In the genomic region with DNA sequence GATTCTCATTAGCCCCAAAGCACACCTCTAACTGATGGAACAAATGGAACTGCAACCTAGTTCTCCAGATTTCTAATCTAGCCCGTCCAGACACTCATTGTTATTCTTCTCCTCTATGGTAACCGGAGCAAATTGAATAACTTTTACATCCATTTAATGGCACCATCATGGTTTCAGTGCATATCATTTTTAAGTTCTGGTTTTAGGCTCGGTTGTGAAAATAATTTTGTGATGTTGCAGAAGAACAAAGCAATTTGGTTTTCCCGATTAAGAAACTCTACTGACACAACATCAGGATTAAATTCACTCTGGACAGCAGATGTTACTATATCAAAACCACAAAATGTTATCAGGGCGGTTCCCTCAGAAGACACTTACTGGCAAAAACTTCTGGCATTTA, we compare ENCODE assay signal across 1 cellular context.
A peak's percentile ranks its signal among the peaks of the same experiment; 100 is the strongest.
TF ChIP-seq lines count a peak whose summit lies in the region.

No MANE protein-coding gene starts in this region.

TF ChIP-seq in K562, 482 proteins besides CTCF, POLR2A, EP300 and RAD21 (continues in another document):
- TF ChIP-seq CCNT2 (IDR thresholded peaks at IDR 0.05; ENCODE audit: borderline replicate concordance, extremely low read depth, insufficient read length, low read depth, low read length) (peak; percentile 31), ZBTB7A (IDR thresholded peaks at IDR 0.05; ENCODE audit: borderline replicate concordance, control insufficient read depth, low read depth, low read length) (no peak), NR3C1 (CRISPR knock-in tag; IDR thresholded peaks at IDR 0.05) (no peak), POLR2B (IDR thresholded peaks at IDR 0.05; ENCODE audit: low read depth, partially characterized antibody) (no peak), TAL1 (IDR thresholded peaks at IDR 0.05) (peak; percentile 84), CBFA2T3 (IDR thresholded peaks at IDR 0.05) (peak; percentile 87), ARNT (IDR thresholded peaks at IDR 0.05) (peak in 1 of 2 experiments; percentile 78; a peak in 1 of 4 replicates), ZNF79 (CRISPR knock-in tag; IDR thresholded peaks at IDR 0.05; ENCODE audit: low read depth) (no peak), MYNN (IDR thresholded peaks at IDR 0.05) (no peak), MYNN (CRISPR knock-in tag; IDR thresholded peaks at IDR 0.05) (no peak), ASH1L (IDR thresholded peaks at IDR 0.05; ENCODE audit: borderline replicate concordance, low read depth, partially characterized antibody) (no peak), HDAC2 (IDR thresholded peaks at IDR 0.05) (peak; percentile 68; the same call in 1 of the 2 replicates), BACH1 (tag; IDR thresholded peaks at IDR 0.05) (no peak), NR4A1 (CRISPR knock-in tag; IDR thresholded peaks at IDR 0.05) (no peak), NR4A1 (tag; IDR thresholded peaks at IDR 0.05) (no peak), LEF1 (IDR thresholded peaks at IDR 0.05) (peak; percentile 55; the same call in 1 of the 2 replicates), CBX5 (IDR thresholded peaks at IDR 0.05; ENCODE audit: borderline replicate concordance, low read depth) (no peak), STAT5A (IDR thresholded peaks at IDR 0.05; ENCODE audit: borderline replicate concordance, low read length) (peak; percentile 61), RAD51 (IDR thresholded peaks at IDR 0.05; ENCODE audit: borderline replicate concordance, low read depth) (no peak), ZNF311 (CRISPR knock-in tag; IDR thresholded peaks at IDR 0.05) (no peak), MAFF (IDR thresholded peaks at IDR 0.05; ENCODE audit: low read length) (no peak), CEBPG (CRISPR knock-in tag; IDR thresholded peaks at IDR 0.05) (no peak), CEBPG (tag; conservative IDR thresholded peaks at IDR 0.05 in 1 of 2, IDR thresholded peaks at IDR 0.05 in 1 of 2) (no peak), SMAD4 (CRISPR knock-in tag; conservative IDR thresholded peaks at IDR 0.05) (no peak), CTBP1 (IDR thresholded peaks at IDR 0.05; ENCODE audit: borderline replicate concordance) (peak; percentile 39; the same call in 1 of the 2 replicates), TBL1XR1 (IDR thresholded peaks at IDR 0.05; ENCODE audit: low read length in 2 of 2) (no peak), FOXA3 (CRISPR knock-in tag; conservative IDR thresholded peaks at IDR 0.05 in 1 of 2, IDR thresholded peaks at IDR 0.05 in 1 of 2) (no peak), POLR2AphosphoS2 (IDR thresholded peaks at IDR 0.05; ENCODE audit: low read length) (no peak), RFX7 (CRISPR knock-in tag; IDR thresholded peaks at IDR 0.05) (no peak), ELF4 (CRISPR knock-in tag; IDR thresholded peaks at IDR 0.05) (no peak), ZBTB8A (IDR thresholded peaks at IDR 0.05; ENCODE audit: partially characterized antibody) (no peak), PHB2 (IDR thresholded peaks at IDR 0.05; ENCODE audit: low read depth) (no peak), NONO (IDR thresholded peaks at IDR 0.05; ENCODE audit: low read depth in 2 of 2, low read length in 1 of 2) (no peak), RFX1 (IDR thresholded peaks at IDR 0.05) (peak; percentile 76), IRF2 (CRISPR knock-in tag; IDR thresholded peaks at IDR 0.05) (no peak), BRF1 (IDR thresholded peaks at IDR 0.05; ENCODE audit: borderline replicate concordance, extremely low read depth, insufficient read length) (no peak), BCOR (IDR thresholded peaks at IDR 0.05) (no peak), ESRRB (CRISPR knock-in tag; IDR thresholded peaks at IDR 0.05; ENCODE audit: borderline replicate concordance) (no peak), STAT5B (CRISPR knock-in tag; IDR thresholded peaks at IDR 0.05) (no peak), GTF2A2 (tag; IDR thresholded peaks at IDR 0.05) (no peak), SOX6 (IDR thresholded peaks at IDR 0.05) (peak; percentile 92), MXI1 (IDR thresholded peaks at IDR 0.05; ENCODE audit: low read depth, low read length) (0 out of 2 replicates have a peak, but pooled peaks have one; percentile 9), GATAD2B (IDR thresholded peaks at IDR 0.05; ENCODE audit: borderline replicate concordance) (peak; percentile 55; the same call in 1 of the 2 replicates), SMARCB1 (IDR thresholded peaks at IDR 0.05; ENCODE audit: insufficient read length, low read depth) (peak; percentile 68), BRCA1 (IDR thresholded peaks at IDR 0.05) (no peak), BRCA1 (CRISPR knock-in tag; IDR thresholded peaks at IDR 0.05) (no peak), ZNF384 (IDR thresholded peaks at IDR 0.05; ENCODE audit: low read depth, low read length) (no peak), FOXJ2 (tag; IDR thresholded peaks at IDR 0.05) (peak; percentile 97), YBX1 (IDR thresholded peaks at IDR 0.05) (no peak), SMARCE1 (IDR thresholded peaks at IDR 0.05) (peak; percentile 85), HNRNPH1 (optimal IDR thresholded peaks at IDR 0.05; ENCODE audit: low read depth, low read length) (no peak), ADNP (tag; IDR thresholded peaks at IDR 0.05) (0 out of 2 replicates have a peak, but pooled peaks have one; percentile 9), NCOA2 (IDR thresholded peaks at IDR 0.05; ENCODE audit: partially characterized antibody in 2 of 2) (no peak), ZNF263 (CRISPR knock-in tag; IDR thresholded peaks at IDR 0.05; ENCODE audit: borderline replicate concordance) (no peak), CBFA2T2 (conservative IDR thresholded peaks at IDR 0.05) (peak; percentile 73)
- TF ChIP-seq, protein P1, sequence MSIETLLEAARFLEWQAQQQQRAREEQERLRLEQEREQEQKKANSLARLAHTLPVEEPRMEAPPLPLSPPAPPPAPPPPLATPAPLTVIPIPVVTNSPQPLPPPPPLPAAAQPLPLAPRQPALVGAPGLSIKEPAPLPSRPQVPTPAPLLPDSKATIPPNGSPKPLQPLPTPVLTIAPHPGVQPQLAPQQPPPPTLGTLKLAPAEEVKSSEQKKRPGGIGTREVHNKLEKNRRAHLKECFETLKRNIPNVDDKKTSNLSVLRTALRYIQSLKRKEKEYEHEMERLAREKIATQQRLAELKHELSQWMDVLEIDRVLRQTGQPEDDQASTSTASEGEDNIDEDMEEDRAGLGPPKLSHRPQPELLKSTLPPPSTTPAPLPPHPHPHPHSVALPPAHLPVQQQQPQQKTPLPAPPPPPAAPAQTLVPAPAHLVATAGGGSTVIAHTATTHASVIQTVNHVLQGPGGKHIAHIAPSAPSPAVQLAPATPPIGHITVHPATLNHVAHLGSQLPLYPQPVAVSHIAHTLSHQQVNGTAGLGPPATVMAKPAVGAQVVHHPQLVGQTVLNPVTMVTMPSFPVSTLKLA (conservative IDR thresholded peaks at IDR 0.05), result 0 out of 4 replicates have a peak, but pooled peaks of 1 of the 2 experiments have one; percentile 26
- TF ChIP-seq, protein P2, sequence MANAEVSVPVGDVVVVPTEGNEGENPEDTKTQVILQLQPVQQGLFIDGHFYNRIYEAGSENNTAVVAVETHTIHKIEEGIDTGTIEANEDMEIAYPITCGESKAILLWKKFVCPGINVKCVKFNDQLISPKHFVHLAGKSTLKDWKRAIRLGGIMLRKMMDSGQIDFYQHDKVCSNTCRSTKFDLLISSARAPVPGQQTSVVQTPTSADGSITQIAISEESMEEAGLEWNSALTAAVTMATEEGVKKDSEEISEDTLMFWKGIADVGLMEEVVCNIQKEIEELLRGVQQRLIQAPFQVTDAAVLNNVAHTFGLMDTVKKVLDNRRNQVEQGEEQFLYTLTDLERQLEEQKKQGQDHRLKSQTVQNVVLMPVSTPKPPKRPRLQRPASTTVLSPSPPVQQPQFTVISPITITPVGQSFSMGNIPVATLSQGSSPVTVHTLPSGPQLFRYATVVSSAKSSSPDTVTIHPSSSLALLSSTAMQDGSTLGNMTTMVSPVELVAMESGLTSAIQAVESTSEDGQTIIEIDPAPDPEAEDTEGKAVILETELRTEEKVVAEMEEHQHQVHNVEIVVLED (CRISPR knock-in tag; IDR thresholded peaks at IDR 0.05), result no peak
- TF ChIP-seq, protein P3, sequence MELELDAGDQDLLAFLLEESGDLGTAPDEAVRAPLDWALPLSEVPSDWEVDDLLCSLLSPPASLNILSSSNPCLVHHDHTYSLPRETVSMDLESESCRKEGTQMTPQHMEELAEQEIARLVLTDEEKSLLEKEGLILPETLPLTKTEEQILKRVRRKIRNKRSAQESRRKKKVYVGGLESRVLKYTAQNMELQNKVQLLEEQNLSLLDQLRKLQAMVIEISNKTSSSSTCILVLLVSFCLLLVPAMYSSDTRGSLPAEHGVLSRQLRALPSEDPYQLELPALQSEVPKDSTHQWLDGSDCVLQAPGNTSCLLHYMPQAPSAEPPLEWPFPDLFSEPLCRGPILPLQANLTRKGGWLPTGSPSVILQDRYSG (tag; conservative IDR thresholded peaks at IDR 0.05; ENCODE audit: low read depth), result no peak
- TF ChIP-seq, protein P4, sequence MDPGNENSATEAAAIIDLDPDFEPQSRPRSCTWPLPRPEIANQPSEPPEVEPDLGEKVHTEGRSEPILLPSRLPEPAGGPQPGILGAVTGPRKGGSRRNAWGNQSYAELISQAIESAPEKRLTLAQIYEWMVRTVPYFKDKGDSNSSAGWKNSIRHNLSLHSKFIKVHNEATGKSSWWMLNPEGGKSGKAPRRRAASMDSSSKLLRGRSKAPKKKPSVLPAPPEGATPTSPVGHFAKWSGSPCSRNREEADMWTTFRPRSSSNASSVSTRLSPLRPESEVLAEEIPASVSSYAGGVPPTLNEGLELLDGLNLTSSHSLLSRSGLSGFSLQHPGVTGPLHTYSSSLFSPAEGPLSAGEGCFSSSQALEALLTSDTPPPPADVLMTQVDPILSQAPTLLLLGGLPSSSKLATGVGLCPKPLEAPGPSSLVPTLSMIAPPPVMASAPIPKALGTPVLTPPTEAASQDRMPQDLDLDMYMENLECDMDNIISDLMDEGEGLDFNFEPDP (CRISPR knock-in tag; IDR thresholded peaks at IDR 0.05), result no peak
- TF ChIP-seq, protein P5, sequence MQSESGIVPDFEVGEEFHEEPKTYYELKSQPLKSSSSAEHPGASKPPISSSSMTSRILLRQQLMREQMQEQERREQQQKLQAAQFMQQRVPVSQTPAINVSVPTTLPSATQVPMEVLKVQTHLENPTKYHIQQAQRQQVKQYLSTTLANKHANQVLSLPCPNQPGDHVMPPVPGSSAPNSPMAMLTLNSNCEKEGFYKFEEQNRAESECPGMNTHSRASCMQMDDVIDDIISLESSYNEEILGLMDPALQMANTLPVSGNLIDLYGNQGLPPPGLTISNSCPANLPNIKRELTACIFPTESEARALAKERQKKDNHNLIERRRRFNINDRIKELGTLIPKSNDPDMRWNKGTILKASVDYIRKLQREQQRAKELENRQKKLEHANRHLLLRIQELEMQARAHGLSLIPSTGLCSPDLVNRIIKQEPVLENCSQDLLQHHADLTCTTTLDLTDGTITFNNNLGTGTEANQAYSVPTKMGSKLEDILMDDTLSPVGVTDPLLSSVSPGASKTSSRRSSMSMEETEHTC (IDR thresholded peaks at IDR 0.05), result no peak
- TF ChIP-seq, protein P6, sequence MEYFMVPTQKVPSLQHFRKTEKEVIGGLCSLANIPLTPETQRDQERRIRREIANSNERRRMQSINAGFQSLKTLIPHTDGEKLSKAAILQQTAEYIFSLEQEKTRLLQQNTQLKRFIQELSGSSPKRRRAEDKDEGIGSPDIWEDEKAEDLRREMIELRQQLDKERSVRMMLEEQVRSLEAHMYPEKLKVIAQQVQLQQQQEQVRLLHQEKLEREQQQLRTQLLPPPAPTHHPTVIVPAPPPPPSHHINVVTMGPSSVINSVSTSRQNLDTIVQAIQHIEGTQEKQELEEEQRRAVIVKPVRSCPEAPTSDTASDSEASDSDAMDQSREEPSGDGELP (CRISPR knock-in tag; IDR thresholded peaks at IDR 0.05; ENCODE audit: borderline replicate concordance), result no peak
- TF ChIP-seq, protein P7, sequence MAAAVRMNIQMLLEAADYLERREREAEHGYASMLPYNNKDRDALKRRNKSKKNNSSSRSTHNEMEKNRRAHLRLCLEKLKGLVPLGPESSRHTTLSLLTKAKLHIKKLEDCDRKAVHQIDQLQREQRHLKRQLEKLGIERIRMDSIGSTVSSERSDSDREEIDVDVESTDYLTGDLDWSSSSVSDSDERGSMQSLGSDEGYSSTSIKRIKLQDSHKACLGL (CRISPR knock-in tag; IDR thresholded peaks at IDR 0.05; ENCODE audit: borderline replicate concordance, poor library complexity, severe bottlenecking), result no peak
- TF ChIP-seq, protein P8, sequence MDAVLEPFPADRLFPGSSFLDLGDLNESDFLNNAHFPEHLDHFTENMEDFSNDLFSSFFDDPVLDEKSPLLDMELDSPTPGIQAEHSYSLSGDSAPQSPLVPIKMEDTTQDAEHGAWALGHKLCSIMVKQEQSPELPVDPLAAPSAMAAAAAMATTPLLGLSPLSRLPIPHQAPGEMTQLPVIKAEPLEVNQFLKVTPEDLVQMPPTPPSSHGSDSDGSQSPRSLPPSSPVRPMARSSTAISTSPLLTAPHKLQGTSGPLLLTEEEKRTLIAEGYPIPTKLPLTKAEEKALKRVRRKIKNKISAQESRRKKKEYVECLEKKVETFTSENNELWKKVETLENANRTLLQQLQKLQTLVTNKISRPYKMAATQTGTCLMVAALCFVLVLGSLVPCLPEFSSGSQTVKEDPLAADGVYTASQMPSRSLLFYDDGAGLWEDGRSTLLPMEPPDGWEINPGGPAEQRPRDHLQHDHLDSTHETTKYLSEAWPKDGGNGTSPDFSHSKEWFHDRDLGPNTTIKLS (IDR thresholded peaks at IDR 0.05; ENCODE audit: borderline replicate concordance, low read depth), result no peak
- TF ChIP-seq, protein P9, sequence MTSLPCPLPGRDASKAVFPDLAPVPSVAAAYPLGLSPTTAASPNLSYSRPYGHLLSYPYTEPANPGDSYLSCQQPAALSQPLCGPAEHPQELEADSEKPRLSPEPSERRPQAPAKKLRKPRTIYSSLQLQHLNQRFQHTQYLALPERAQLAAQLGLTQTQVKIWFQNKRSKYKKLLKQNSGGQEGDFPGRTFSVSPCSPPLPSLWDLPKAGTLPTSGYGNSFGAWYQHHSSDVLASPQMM (CRISPR knock-in tag; IDR thresholded peaks at IDR 0.05), result no peak
- TF ChIP-seq, protein P10, sequence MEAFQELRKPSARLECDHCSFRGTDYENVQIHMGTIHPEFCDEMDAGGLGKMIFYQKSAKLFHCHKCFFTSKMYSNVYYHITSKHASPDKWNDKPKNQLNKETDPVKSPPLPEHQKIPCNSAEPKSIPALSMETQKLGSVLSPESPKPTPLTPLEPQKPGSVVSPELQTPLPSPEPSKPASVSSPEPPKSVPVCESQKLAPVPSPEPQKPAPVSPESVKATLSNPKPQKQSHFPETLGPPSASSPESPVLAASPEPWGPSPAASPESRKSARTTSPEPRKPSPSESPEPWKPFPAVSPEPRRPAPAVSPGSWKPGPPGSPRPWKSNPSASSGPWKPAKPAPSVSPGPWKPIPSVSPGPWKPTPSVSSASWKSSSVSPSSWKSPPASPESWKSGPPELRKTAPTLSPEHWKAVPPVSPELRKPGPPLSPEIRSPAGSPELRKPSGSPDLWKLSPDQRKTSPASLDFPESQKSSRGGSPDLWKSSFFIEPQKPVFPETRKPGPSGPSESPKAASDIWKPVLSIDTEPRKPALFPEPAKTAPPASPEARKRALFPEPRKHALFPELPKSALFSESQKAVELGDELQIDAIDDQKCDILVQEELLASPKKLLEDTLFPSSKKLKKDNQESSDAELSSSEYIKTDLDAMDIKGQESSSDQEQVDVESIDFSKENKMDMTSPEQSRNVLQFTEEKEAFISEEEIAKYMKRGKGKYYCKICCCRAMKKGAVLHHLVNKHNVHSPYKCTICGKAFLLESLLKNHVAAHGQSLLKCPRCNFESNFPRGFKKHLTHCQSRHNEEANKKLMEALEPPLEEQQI (IDR thresholded peaks at IDR 0.05), result 0 out of 2 replicates have a peak, but pooled peaks have one; percentile 28
- TF ChIP-seq, protein P11, sequence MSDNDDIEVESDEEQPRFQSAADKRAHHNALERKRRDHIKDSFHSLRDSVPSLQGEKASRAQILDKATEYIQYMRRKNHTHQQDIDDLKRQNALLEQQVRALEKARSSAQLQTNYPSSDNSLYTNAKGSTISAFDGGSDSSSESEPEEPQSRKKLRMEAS (CRISPR knock-in tag; IDR thresholded peaks at IDR 0.05), result no peak
